ENCODE assay signal across 10 cellular contexts in the genomic region with DNA sequence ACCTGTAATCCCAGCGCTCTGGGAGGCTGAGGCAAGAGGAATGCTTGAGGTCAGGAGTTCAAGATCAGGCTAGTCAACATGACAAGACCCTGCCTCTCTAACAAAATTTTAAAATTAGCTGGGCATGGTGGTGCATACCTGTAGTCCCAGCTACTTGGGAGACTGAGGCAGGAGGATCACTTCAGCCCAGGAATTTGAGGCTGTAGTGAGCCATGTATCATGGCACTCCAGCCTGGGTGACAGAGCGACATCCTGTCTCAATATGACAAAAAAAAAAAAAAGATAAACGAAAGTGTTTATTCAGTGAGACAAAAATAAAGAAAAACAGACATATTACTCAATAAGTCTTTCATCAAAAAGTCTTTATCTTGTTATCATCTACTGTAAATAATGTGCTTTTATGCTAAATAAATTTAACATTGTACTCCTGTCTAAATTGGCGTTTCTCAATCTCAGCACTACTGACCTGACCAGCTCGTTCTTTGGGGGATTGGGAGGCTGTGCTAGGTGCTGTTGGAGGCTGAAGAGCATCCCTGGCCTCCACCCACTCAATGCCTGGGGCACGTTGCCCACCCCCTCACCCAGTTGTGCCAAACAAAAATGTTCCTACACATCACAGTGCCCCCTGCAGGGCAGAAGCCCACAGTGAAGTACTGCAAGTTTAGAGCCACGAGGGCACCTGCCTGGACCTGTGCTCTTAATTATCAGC. TPM values are rescaled to one million over a fixed set of nuclear protein-coding genes. Genes with fewer than 3 reads are reported as not detected.
DNase-seq lines count a peak whose midpoint lies in the region; ATAC-seq and TF ChIP-seq lines count a peak whose summit lies in the region.
"Had no signal": no experiment of that assay in that cellular context is flagged by ENCODE, and none has a peak within 500 bp of the region (broad histone marks: within the 10 kb centered on the region; RNA-seq: fewer than 3 reads in every experiment).

No MANE protein-coding gene starts in this region.

- H3K27me3 Mint-ChIP-seq in endothelial cell (ENCODE audit: unreplicated experiment) (no peaks in the 10 kb centered on the region), type B pancreatic cell (no peaks in the 10 kb centered on the region)
- H3K27me3 Mint-ChIP-seq: central memory CD8-positive, alpha-beta T cell had no signal

- H3K27ac Mint-ChIP-seq in endothelial cell (ENCODE audit: unreplicated experiment): no peak overlapping the region
- H3K27ac Mint-ChIP-seq in type B pancreatic cell: no peak overlapping the region

- no peak overlapping the region for H3K4me3 ChIP-seq in heart right ventricle

- no peaks in the 10 kb centered on the region for H3K27me3 ChIP-seq in heart right ventricle

- DNase-seq in heart right ventricle: no peak
- DNase-seq in left cardiac atrium: no peak
- peak; percentile 2 for DNase-seq in NCI-H146 treated with DMSO at 0.1 percent for 48 hours (lab: John Stamatoyannopoulos, UW; ENCODE audit: unreplicated experiment)
- peak; percentile 42 for DNase-seq in endothelial cell (ENCODE audit: low spot score)
- no peak for DNase-seq in type B pancreatic cell (ENCODE audit: extremely low spot score, unreplicated experiment)
- DNase-seq in activated gamma-delta T cell (lab: John Stamatoyannopoulos, UW): no peak
- no peak for DNase-seq in SW480 (ENCODE audit: low spot score)
- DNase-seq: NCI-H187 had no signal

- H3K36me3 Mint-ChIP-seq in endothelial cell (ENCODE audit: low read depth, unreplicated experiment) (peaks cover 20% of the 10 kb centered on the region), type B pancreatic cell (peaks cover 20% of the 10 kb centered on the region)

- H3K9me3 ChIP-seq in heart right ventricle: no peaks in the 10 kb centered on the region

- ATAC-seq in heart right ventricle (no peak), left cardiac atrium (no peak), HG02973 (IDR thresholded peaks at IDR 0.05; ENCODE audit: unreplicated experiment) (no peak)

- H3K4me1 ChIP-seq in heart right ventricle: peaks cover 0 to 9% (median 0%) of the 10 kb centered on the region in 9 donors

- intact Hi-C loops in heart right ventricle (cut with DNase I): no loop called here
- intact Hi-C loops in left cardiac atrium (cut with DNase I): no loop called here

- 92 to 94% methylated on average over 7 of the region's 7 CpGs for WGBS in heart right ventricle, 2 donors

- H3K27ac ChIP-seq in heart right ventricle: no peak overlapping the region

- no peaks in the 10 kb centered on the region for H3K9me3 Mint-ChIP-seq in endothelial cell (ENCODE audit: unreplicated experiment)
- peaks cover 4% of the 10 kb centered on the region for H3K9me3 Mint-ChIP-seq in type B pancreatic cell
- H3K9me3 Mint-ChIP-seq: central memory CD8-positive, alpha-beta T cell had no signal

- H3K4me3 Mint-ChIP-seq in endothelial cell (ENCODE audit: unreplicated experiment) (no peak overlapping the region), type B pancreatic cell (no peak overlapping the region)
- H3K4me3 Mint-ChIP-seq: central memory CD8-positive, alpha-beta T cell had no signal

- no peaks in the 10 kb centered on the region for H3K4me1 Mint-ChIP-seq in endothelial cell (ENCODE audit: unreplicated experiment)
- peaks cover 4% of the 10 kb centered on the region for H3K4me1 Mint-ChIP-seq in type B pancreatic cell (ENCODE audit: unreplicated experiment)
- H3K4me1 Mint-ChIP-seq: central memory CD8-positive, alpha-beta T cell had no signal

- peak in 6 of 9 donors; percentile 19 to 44 (median 34) for TF ChIP-seq CTCF in heart right ventricle (IDR thresholded peaks at IDR 0.05)
- peak; percentile 72 for TF ChIP-seq CTCF in endothelial cell (IDR thresholded peaks at IDR 0.05; ENCODE audit: unreplicated experiment)
- peak; percentile 67 for TF ChIP-seq CTCF in type B pancreatic cell (conservative IDR thresholded peaks at IDR 0.05)

- H3K36me3 ChIP-seq in heart right ventricle: peaks cover 0 to 76% (median 0%) of the 10 kb centered on the region in 9 donors

RNA-seq across cellular contexts. Expression of a gene that starts 57.7 kb away (rescaled TPM):
- total RNA-seq in heart right ventricle (1 to 10 TPM; 3.5 to 8.0 (median 4.6) TPM), left cardiac atrium (1 to 10 TPM; 6.4 to 8.6 TPM), endothelial cell (ENCODE audit: unreplicated experiment) (25.6 TPM), type B pancreatic cell (ENCODE audit: low replicate concordance) (23.8 and 46.1 TPM in 2 replicates)
- 1 to 10 TPM; 1.3 to 1.8 TPM for polyA plus RNA-seq in heart right ventricle

RNA-seq across cellular contexts. Expression of a gene that starts 59.3 kb away (rescaled TPM):
- total RNA-seq in heart right ventricle: 1 to 10 TPM in 7 of 10 donors, under 1 TPM in 3; 0.82 to 1.8 (median 1.3) TPM
- polyA plus RNA-seq in heart right ventricle: 1 to 10 TPM; 1.1 to 1.5 TPM
- 1 to 10 TPM; 1.9 to 2.3 TPM for total RNA-seq in left cardiac atrium
- 0.18 TPM for total RNA-seq in endothelial cell (ENCODE audit: unreplicated experiment)
- 15.4 and 16.2 TPM in 2 replicates for total RNA-seq in type B pancreatic cell (ENCODE audit: low replicate concordance)

Comparison
In these comparisons a context has a peak if more than half of its experiments do, and no peak if none do; other contexts are left out.
1. DNase-seq: peak in NCI-H146 treated with DMSO at 0.1 percent for 48 hours (single experiment) and endothelial cell (single experiment); none in heart right ventricle (0 of 2), left cardiac atrium (single experiment), type B pancreatic cell (single experiment), activated gamma-delta T cell (single experiment) and SW480 (single experiment).
2. Peak in every context shown above with its lines, with median percentiles within 50 percentile points of each other: CTCF ChIP-seq.